ENCODE assay signal across 1 cellular context in the genomic region with DNA sequence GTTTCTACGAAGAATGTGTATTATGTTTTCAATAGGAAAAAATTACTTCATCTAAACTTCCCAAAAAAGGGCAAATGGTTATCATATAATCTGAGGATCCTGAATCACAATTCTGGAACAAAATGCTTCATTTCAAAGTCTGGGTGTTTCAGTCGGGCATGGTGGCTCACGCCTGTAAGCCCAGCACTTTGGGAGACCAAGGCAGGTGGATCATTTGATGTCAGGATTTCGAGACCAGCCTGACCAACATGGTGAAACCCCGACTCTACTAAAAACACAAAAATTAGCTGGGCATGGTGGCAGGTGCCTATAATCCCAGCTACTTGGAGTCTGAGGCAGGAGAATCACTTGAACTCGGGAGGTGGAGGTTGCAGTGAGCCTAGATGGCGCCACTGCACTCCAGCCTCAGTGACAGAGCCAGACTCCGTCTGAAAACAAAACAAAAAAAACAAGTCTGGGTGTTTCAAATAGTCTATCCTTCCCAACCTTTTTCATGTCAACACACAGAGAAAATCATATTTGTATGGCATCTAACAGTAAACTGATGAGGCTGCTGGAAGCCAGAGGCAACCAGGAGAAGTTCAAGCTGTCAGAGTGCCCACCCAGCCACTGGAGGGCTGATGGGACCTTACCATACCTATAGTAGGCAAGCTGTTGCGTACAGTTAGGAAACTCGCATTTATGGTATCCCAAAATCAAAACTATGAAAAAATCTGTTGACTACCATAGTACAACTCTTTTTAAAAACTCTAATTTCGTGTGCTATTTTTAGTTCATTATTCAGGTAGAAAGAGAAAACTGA.
TF ChIP-seq lines count a peak whose summit lies in the region.

No MANE protein-coding gene starts in this region.

TF ChIP-seq in GM23338, 12 proteins besides CTCF, POLR2A, EP300 and RAD21 (continued from another document):
- TF ChIP-seq, protein P1, sequence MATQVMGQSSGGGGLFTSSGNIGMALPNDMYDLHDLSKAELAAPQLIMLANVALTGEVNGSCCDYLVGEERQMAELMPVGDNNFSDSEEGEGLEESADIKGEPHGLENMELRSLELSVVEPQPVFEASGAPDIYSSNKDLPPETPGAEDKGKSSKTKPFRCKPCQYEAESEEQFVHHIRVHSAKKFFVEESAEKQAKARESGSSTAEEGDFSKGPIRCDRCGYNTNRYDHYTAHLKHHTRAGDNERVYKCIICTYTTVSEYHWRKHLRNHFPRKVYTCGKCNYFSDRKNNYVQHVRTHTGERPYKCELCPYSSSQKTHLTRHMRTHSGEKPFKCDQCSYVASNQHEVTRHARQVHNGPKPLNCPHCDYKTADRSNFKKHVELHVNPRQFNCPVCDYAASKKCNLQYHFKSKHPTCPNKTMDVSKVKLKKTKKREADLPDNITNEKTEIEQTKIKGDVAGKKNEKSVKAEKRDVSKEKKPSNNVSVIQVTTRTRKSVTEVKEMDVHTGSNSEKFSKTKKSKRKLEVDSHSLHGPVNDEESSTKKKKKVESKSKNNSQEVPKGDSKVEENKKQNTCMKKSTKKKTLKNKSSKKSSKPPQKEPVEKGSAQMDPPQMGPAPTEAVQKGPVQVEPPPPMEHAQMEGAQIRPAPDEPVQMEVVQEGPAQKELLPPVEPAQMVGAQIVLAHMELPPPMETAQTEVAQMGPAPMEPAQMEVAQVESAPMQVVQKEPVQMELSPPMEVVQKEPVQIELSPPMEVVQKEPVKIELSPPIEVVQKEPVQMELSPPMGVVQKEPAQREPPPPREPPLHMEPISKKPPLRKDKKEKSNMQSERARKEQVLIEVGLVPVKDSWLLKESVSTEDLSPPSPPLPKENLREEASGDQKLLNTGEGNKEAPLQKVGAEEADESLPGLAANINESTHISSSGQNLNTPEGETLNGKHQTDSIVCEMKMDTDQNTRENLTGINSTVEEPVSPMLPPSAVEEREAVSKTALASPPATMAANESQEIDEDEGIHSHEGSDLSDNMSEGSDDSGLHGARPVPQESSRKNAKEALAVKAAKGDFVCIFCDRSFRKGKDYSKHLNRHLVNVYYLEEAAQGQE (IDR thresholded peaks at IDR 0.05; ENCODE audit: unreplicated experiment), result no peak
- no peak for TF ChIP-seq NANOG (IDR thresholded peaks at IDR 0.05; ENCODE audit: borderline replicate concordance)
- TF ChIP-seq, protein P2, sequence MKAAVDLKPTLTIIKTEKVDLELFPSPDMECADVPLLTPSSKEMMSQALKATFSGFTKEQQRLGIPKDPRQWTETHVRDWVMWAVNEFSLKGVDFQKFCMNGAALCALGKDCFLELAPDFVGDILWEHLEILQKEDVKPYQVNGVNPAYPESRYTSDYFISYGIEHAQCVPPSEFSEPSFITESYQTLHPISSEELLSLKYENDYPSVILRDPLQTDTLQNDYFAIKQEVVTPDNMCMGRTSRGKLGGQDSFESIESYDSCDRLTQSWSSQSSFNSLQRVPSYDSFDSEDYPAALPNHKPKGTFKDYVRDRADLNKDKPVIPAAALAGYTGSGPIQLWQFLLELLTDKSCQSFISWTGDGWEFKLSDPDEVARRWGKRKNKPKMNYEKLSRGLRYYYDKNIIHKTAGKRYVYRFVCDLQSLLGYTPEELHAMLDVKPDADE (IDR thresholded peaks at IDR 0.05), result no peak
- TF ChIP-seq, protein P3, sequence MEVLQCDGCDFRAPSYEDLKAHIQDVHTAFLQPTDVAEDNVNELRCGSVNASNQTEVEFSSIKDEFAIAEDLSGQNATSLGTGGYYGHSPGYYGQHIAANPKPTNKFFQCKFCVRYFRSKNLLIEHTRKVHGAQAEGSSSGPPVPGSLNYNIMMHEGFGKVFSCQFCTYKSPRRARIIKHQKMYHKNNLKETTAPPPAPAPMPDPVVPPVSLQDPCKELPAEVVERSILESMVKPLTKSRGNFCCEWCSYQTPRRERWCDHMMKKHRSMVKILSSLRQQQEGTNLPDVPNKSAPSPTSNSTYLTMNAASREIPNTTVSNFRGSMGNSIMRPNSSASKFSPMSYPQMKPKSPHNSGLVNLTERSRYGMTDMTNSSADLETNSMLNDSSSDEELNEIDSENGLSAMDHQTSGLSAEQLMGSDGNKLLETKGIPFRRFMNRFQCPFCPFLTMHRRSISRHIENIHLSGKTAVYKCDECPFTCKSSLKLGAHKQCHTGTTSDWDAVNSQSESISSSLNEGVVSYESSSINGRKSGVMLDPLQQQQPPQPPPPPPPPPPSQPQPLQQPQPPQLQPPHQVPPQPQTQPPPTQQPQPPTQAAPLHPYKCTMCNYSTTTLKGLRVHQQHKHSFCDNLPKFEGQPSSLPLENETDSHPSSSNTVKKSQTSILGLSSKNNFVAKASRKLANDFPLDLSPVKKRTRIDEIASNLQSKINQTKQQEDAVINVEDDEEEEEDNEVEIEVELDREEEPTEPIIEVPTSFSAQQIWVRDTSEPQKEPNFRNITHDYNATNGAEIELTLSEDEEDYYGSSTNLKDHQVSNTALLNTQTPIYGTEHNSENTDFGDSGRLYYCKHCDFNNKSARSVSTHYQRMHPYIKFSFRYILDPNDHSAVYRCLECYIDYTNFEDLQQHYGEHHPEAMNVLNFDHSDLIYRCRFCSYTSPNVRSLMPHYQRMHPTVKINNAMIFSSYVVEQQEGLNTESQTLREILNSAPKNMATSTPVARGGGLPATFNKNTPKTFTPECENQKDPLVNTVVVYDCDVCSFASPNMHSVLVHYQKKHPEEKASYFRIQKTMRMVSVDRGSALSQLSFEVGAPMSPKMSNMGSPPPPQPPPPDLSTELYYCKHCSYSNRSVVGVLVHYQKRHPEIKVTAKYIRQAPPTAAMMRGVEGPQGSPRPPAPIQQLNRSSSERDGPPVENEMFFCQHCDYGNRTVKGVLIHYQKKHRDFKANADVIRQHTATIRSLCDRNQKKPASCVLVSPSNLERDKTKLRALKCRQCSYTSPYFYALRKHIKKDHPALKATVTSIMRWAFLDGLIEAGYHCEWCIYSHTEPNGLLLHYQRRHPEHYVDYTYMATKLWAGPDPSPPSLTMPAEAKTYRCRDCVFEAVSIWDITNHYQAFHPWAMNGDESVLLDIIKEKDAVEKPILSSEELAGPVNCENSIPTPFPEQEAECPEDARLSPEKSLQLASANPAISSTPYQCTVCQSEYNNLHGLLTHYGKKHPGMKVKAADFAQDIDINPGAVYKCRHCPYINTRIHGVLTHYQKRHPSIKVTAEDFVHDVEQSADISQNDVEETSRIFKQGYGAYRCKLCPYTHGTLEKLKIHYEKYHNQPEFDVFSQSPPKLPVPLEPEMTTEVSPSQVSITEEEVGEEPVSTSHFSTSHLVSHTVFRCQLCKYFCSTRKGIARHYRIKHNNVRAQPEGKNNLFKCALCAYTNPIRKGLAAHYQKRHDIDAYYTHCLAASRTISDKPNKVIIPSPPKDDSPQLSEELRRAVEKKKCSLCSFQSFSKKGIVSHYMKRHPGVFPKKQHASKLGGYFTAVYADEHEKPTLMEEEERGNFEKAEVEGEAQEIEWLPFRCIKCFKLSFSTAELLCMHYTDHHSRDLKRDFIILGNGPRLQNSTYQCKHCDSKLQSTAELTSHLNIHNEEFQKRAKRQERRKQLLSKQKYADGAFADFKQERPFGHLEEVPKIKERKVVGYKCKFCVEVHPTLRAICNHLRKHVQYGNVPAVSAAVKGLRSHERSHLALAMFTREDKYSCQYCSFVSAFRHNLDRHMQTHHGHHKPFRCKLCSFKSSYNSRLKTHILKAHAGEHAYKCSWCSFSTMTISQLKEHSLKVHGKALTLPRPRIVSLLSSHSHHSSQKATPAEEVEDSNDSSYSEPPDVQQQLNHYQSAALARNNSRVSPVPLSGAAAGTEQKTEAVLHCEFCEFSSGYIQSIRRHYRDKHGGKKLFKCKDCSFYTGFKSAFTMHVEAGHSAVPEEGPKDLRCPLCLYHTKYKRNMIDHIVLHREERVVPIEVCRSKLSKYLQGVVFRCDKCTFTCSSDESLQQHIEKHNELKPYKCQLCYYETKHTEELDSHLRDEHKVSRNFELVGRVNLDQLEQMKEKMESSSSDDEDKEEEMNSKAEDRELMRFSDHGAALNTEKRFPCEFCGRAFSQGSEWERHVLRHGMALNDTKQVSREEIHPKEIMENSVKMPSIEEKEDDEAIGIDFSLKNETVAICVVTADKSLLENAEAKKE (CRISPR knock-in tag; IDR thresholded peaks at IDR 0.05), result no peak
- no peak for TF ChIP-seq STAT1 (IDR thresholded peaks at IDR 0.05; ENCODE audit: unreplicated experiment)
TF ChIP-seq in GM23338: peak in this region for 0.
